In the genomic region with DNA sequence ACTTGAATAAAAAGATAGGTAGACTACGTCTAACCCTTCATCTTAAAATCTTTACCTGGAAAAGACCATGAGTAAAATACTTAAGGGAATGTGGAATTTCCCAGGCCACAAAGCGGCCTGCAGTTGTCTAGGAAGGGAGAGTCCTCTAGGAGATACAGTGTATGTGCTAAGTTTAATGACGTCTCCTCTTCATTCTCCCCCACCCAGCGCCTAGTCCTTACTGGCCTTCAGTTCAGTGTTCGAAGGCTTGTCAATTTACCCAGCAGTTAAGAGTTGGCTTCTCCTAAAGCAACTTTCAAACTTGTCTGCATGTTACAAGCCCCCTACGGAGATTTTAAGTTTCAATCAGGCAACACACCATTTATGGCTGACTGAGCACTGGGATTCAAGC, we compare ENCODE assay signal across 8 cellular contexts. TPM values are rescaled to one million over a fixed set of nuclear protein-coding genes. Genes with fewer than 3 reads are reported as not detected.
DNase-seq lines count a peak whose midpoint lies in the region; ATAC-seq and TF ChIP-seq lines count a peak whose summit lies in the region.

No MANE protein-coding gene starts in this region.

- CTCF ChIA-PET in OCI-LY7 (lab: Charles Lee; ENCODE audit: unreplicated experiment), result no interaction called here

- H3K36me3 Mint-ChIP-seq in chondrocyte (ENCODE audit: low read depth), result no peaks in the 10 kb centered on the region
- H3K36me3 Mint-ChIP-seq in naive thymus-derived CD8-positive, alpha-beta T cell, result peaks cover 7 to 14% (median 12%) of the 10 kb centered on the region in 3 donors

- H3K9me3 ChIP-seq in OCI-LY7 (ENCODE audit: low read length), result no peaks in the 10 kb centered on the region; the same call in 1 of the 2 replicates

- H3K9me3 Mint-ChIP-seq in chondrocyte (ENCODE audit: low read depth), result no peaks in the 10 kb centered on the region
- H3K9me3 Mint-ChIP-seq in naive thymus-derived CD8-positive, alpha-beta T cell, result peaks cover 0 to 4% (median 0%) of the 10 kb centered on the region in 9 donors

- H3K4me3 ChIP-seq in GM12864 (ENCODE audit: low read depth, low read length), result peak overlapping the region; percentile 57
- peak overlapping the region; percentile 72 for H3K4me3 ChIP-seq in OCI-LY7 (ENCODE audit: low read depth, low read length, poor library complexity, severe bottlenecking)

- no peaks in the 10 kb centered on the region for H3K9me2 ChIP-seq in OCI-LY7 (ENCODE audit: insufficient read depth, low read length)

- peaks cover 58% of the 10 kb centered on the region for H3K4me1 ChIP-seq in OCI-LY7 (ENCODE audit: insufficient read depth, low read length, poor library complexity, severe bottlenecking)

- BruUV-seq in OCI-LY7 (replicated peaks; lab: Mats Ljungman, UMichigan), result no TSS peak

- peak overlapping the region; percentile 99 for H3K27ac ChIP-seq in OCI-LY7 (ENCODE audit: low read depth, low read length, poor library complexity, severe bottlenecking)

- ATAC-seq in naive thymus-derived CD8-positive, alpha-beta T cell, result no peak
- ATAC-seq in HG02642 (IDR thresholded peaks at IDR 0.05; ENCODE audit: poor library complexity, unreplicated experiment) (no peak), HG02571 (IDR thresholded peaks at IDR 0.05; ENCODE audit: unreplicated experiment) (no peak)

- H3K27me3 Mint-ChIP-seq in chondrocyte (ENCODE audit: low read depth), result no peaks in the 10 kb centered on the region
- H3K27me3 Mint-ChIP-seq in naive thymus-derived CD8-positive, alpha-beta T cell, result peaks cover 0 to 4% (median 0%) of the 10 kb centered on the region in 5 donors

- H4K20me1 ChIP-seq in OCI-LY7 (ENCODE audit: insufficient read depth, low read length), result peaks cover 9% of the 10 kb centered on the region

- DNase-seq in GM12864 (ENCODE audit: low read depth), result no peak
- no peak for DNase-seq in OCI-LY7 (ENCODE audit: low spot score)
- DNase-seq in chondrocyte (ENCODE audit: low spot score), result no peak
- no peak for DNase-seq in naive thymus-derived CD8-positive, alpha-beta T cell
- DNase-seq in NOMO-1 treated with DMSO at 0.1 percent for 48 hours (lab: John Stamatoyannopoulos, UW; ENCODE audit: unreplicated experiment), result no peak
- no peak for DNase-seq in OCI-M2 (lab: John Stamatoyannopoulos, UW; ENCODE audit: unreplicated experiment)

- TF ChIP-seq CTCF in GM12864 (IDR thresholded peaks at IDR 0.05; ENCODE audit: low read depth, low read length, missing control alignments) (no peak), OCI-LY7 (conservative IDR thresholded peaks at IDR 0.05; ENCODE audit: low read length) (no peak), chondrocyte (IDR thresholded peaks at IDR 0.05) (no peak)

- peaks cover 12% of the 10 kb centered on the region for H3K36me3 ChIP-seq in OCI-LY7 (ENCODE audit: insufficient read depth, low read length)

- H2AFZ ChIP-seq in OCI-LY7 (ENCODE audit: low read length), result no peak overlapping the region

- POLR2A ChIA-PET in OCI-LY7 (lab: Charles Lee), result interaction anchor here (0.8 to 6.3 kb wide), 16 partner anchors 19 to 1744 kb away, joined by 3 to 330 read pairs (median 18); a partner anchor contains a TSS
- POLR2A ChIA-PET in naive thymus-derived CD8-positive, alpha-beta T cell (lab: Charles Lee), result interaction anchor here (0.8 to 12.6 kb wide), 35 partner anchors 10 to 1772 kb away, joined by 4 to 1613 read pairs (median 45); partner anchors contain the start of gene HFE

- peaks cover 28% of the 10 kb centered on the region for H3K4me1 Mint-ChIP-seq in chondrocyte (ENCODE audit: low read depth)
- H3K4me1 Mint-ChIP-seq in naive thymus-derived CD8-positive, alpha-beta T cell, result peaks cover 21 to 37% (median 26%) of the 10 kb centered on the region in 4 donors

- H3K4me2 ChIP-seq in OCI-LY7 (ENCODE audit: low read length), result peak overlapping the region; percentile 83

- H3K27ac Mint-ChIP-seq in chondrocyte (ENCODE audit: unreplicated experiment), result peak overlapping the region; percentile 100
- peak overlapping the region; percentile 96 to 100 (median 98) for H3K27ac Mint-ChIP-seq in naive thymus-derived CD8-positive, alpha-beta T cell

- peak overlapping the region; percentile 96 for H3K4me3 Mint-ChIP-seq in chondrocyte (ENCODE audit: unreplicated experiment)
- H3K4me3 Mint-ChIP-seq in naive thymus-derived CD8-positive, alpha-beta T cell, result peak overlapping the region; percentile 93 to 100 (median 98)

- intact Hi-C loops in OCI-LY7 (cut with micrococcal nuclease; ENCODE audit: unreplicated experiment), result loop anchor here (2.0 to 10.0 kb wide), 7 partner anchors 76 to 1770 kb away; a partner anchor contains a TSS

- H3K79me2 ChIP-seq in OCI-LY7 (ENCODE audit: insufficient read depth, low read depth, low read length), result peaks cover 11% of the 10 kb centered on the region; the same call in 1 of the 2 replicates

RNA-seq across cellular contexts. Expression of gene HFE, which starts 35.2 kb away (rescaled TPM):
- total RNA-seq in OCI-LY7 (2014; rRNA removed; shearing (Covaris generic)), result 0.18 and 0.69 TPM in 2 replicates
- total RNA-seq in OCI-LY7 (2022) (0.57 and 0.72 TPM in 2 replicates), chondrocyte (6.1 to 7.5 TPM (median 6.4 TPM) in 3 replicates)
- 1 to 10 TPM; 1.3 to 1.6 TPM for total RNA-seq in naive thymus-derived CD8-positive, alpha-beta T cell
- polyA plus RNA-seq in naive thymus-derived CD8-positive, alpha-beta T cell, result 1 to 10 TPM in 2 of 3 donors, under 1 TPM in 1; 0.68 to 3.8 (median 1.8) TPM
